ENCODE assay signal across 8 cellular contexts in the genomic region with DNA sequence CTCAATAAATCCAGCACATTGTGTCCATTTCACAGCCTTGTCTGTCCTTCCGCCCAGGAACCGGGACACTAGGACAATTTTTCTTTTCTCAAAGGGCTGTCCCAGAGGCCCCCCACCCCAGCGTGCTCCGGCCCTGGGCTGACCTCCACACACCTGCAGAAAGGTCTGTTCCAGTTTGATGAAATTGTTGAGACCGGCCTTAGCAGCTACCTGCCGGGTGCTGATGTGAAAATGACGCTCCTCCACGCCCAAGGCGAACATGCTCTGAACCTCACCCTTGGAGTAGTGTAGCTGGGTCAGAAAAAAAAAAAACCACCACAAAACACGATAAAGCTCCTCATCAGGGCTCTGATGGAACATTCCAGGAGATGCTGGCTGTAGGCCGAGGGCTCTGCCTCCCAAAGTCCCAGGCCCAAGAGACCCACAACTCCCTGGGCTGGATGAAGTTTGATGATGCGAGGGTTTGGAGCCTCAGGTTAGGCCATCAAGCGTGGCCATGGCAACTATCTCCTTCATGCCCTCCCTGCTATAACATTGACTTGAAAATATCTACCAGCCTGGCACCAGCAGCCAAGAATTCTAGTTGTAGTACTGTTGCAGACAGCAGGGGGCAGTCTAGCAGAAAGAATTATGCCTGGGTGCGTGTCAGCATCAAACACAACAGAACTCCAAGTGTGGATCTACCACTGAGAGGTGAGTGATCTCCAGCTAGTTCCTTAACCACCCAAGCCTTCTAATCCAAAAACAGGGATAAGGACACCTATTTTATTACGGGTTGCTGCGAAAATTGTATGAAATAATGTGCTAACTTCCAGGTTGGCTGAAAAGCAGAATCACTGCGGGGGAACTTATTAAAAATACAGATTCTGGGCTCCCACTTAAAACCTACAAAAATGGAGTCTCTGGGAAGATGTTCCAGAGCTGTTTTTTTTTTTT.
DNase-seq lines count a peak whose midpoint lies in the region; ATAC-seq and TF ChIP-seq lines count a peak whose summit lies in the region.

No MANE protein-coding gene starts in this region.

- no peak overlapping the region for H3K4me3 ChIP-seq in aorta (ENCODE audit: low read length in 2 of 2)

- H3K4me1 Mint-ChIP-seq in IgD-negative memory B cell (peaks cover 4 to 8% (median 6%) of the 10 kb centered on the region in 3 donors), progenitor cell of endocrine pancreas (ENCODE audit: low read depth) (no peaks in the 10 kb centered on the region)

- intact Hi-C loops in aorta (cut with DNase I): loop anchor here (2.0 to 5.0 kb wide), 3 partner anchors 125 to 235 kb away; no protein-coding TSS in a partner anchor

- no peaks in the 10 kb centered on the region for H3K27me3 ChIP-seq in aorta (ENCODE audit: control insufficient read depth in 1 of 2, insufficient read depth in 2 of 2, low read length in 1 of 2)

- TF ChIP-seq CTCF in progenitor cell of endocrine pancreas (IDR thresholded peaks at IDR 0.05; ENCODE audit: unreplicated experiment): peak; percentile 73

- ATAC-seq in aorta (ENCODE audit: low FRiP score) (peak; percentile 77), HG03442 (IDR thresholded peaks at IDR 0.05; ENCODE audit: unreplicated experiment) (no peak)

- WGBS in aorta, 2 donors: 86% methylated on average over 17 of the region's 17 CpGs

- H3K36me3 ChIP-seq in aorta (ENCODE audit: control insufficient read depth in 1 of 2, insufficient read depth in 2 of 2, low read length in 1 of 2): no peaks in the 10 kb centered on the region

- no peaks in the 10 kb centered on the region for H3K36me3 Mint-ChIP-seq in IgD-negative memory B cell
- no peaks in the 10 kb centered on the region for H3K36me3 Mint-ChIP-seq in progenitor cell of endocrine pancreas (ENCODE audit: insufficient read depth)

- DNase-seq in DMS 273 (lab: John Stamatoyannopoulos, UW; ENCODE audit: unreplicated experiment): peak; percentile 86
- peak; percentile 31 for DNase-seq in SHP77 treated with DMSO at 0.1 percent for 48 hours (lab: John Stamatoyannopoulos, UW)
- peak; percentile 81 for DNase-seq in activated effector memory CD4-positive, alpha-beta T cell treated with anti-CD3 and anti-CD28 coated beads, Interleukin-2, amount 50 U/mL, for 16 hours
- DNase-seq in germinal center (ENCODE audit: low spot score): peak; percentile 81
- DNase-seq in progenitor cell of endocrine pancreas (ENCODE audit: low spot score, unreplicated experiment): peak; percentile 53
- peak in 1 of 2 donors; percentile 69 for DNase-seq in aorta

- H3K27me3 Mint-ChIP-seq in IgD-negative memory B cell: peaks cover 1% of the 10 kb centered on the region
- H3K27me3 Mint-ChIP-seq in progenitor cell of endocrine pancreas: peaks cover 6% of the 10 kb centered on the region

- no peaks in the 10 kb centered on the region for H3K4me1 ChIP-seq in aorta (ENCODE audit: control insufficient read depth in 1 of 2, insufficient read depth in 2 of 2, low read length in 2 of 2)

- H3K27ac ChIP-seq in aorta (ENCODE audit: low read depth in 1 of 2, low read length in 2 of 2): no peak overlapping the region

- H3K4me3 Mint-ChIP-seq in IgD-negative memory B cell: no peak overlapping the region
- H3K4me3 Mint-ChIP-seq in progenitor cell of endocrine pancreas (ENCODE audit: low read depth): no peak overlapping the region

- H3K9me3 Mint-ChIP-seq in IgD-negative memory B cell: no peaks in the 10 kb centered on the region
- peaks cover 3% of the 10 kb centered on the region for H3K9me3 Mint-ChIP-seq in progenitor cell of endocrine pancreas (ENCODE audit: low read depth)

- H3K27ac Mint-ChIP-seq in IgD-negative memory B cell: peak overlapping the region in 2 of 3 donors; percentile 11 to 54
- peak overlapping the region; percentile 67 for H3K27ac Mint-ChIP-seq in progenitor cell of endocrine pancreas

- no peaks in the 10 kb centered on the region for H3K9me3 ChIP-seq in aorta (ENCODE audit: control insufficient read depth, low read length)
